ENCODE assay signal across 27 cellular contexts in genomic region chr3:113660458-113660857, GRCh38. TPM values are rescaled to one million over a fixed set of nuclear protein-coding genes. Genes with fewer than 3 reads are reported as not detected.
A peak's percentile ranks its signal among the peaks of the same experiment; 100 is the strongest.
DNase-seq lines count a peak whose midpoint lies in the region; ATAC-seq and TF ChIP-seq lines count a peak whose summit lies in the region.
"Had no signal": no experiment of that assay in that cellular context is flagged by ENCODE, and none has a peak within 500 bp of the region (broad histone marks: within the 10 kb centered on the region; RNA-seq: fewer than 3 reads in every experiment).

No MANE protein-coding gene starts in this region.

- DNase-seq in GM12865 (ENCODE audit: low read depth): peak; percentile 47
- DNase-seq in activated B cell treated with CpG ODN at 0.5 μM for 24 hours: no peak
- DNase-seq in memory B cell (ENCODE audit: low spot score in 2 of 2): no peak
- no peak for DNase-seq in spleen
- no peak for DNase-seq in progenitor cell of endocrine pancreas (ENCODE audit: low spot score, unreplicated experiment)
- DNase-seq in H7: no peak
- DNase-seq: activated CD4-positive, alpha-beta T cell treated with anti-CD3 and anti-CD28 coated beads, Interleukin-2, amount 10 ng/mL, durations not matched to agents 7 days and 5 days; activated CD8-positive, alpha-beta memory T cell treated with anti-CD3 and anti-CD28 coated beads, Interleukin-2, amount 10 ng/mL, durations not matched to agents 7 days and 5 days; activated T-cell treated with anti-CD3 and anti-CD28 coated beads, Interleukin-2, amount 50 U/mL, for 48 hours; CD4-positive, CD25-positive, alpha-beta regulatory T cell; glutamatergic neuron; GM23248; Karpas-422; kidney; NCI-H1436; NCI-H2081 treated with DMSO at 0.1 percent for 48 hours; NCI-H226; NCI-H774; posterior cingulate gyrus; T-helper 9 cell; upper lobe of right lung; WERI-Rb-1 had no signal

- H3K27me3 Mint-ChIP-seq in activated B cell treated with CpG ODN at 0.5 μM for 24 hours (no peaks in the 10 kb centered on the region), memory B cell (no peaks in the 10 kb centered on the region), progenitor cell of endocrine pancreas (no peaks in the 10 kb centered on the region)
- H3K27me3 Mint-ChIP-seq: activated CD4-positive, alpha-beta T cell treated with anti-CD3 and anti-CD28 coated beads, Interleukin-2, amount 10 ng/mL, durations not matched to agents 7 days and 5 days; activated CD8-positive, alpha-beta memory T cell treated with anti-CD3 and anti-CD28 coated beads, Interleukin-2, amount 10 ng/mL, durations not matched to agents 7 days and 5 days; CD4-positive, CD25-positive, alpha-beta regulatory T cell had no signal

- POLR2A ChIA-PET in activated B cell treated with CpG ODN at 0.5 μM for 24 hours (lab: Charles Lee): interaction anchor here (1.9 to 3.5 kb wide), 2 partner anchors 36 to 86 kb away, joined by 8 to 57 read pairs; partner anchors contain the start of genes ATP6V1A, NAA50 and USF3

- no peaks in the 10 kb centered on the region for H3K9me3 ChIP-seq in spleen
- H3K9me3 ChIP-seq: upper lobe of right lung had no signal

- H3K36me3 ChIP-seq in spleen (peaks cover 0 to 100% (median 48%) of the 10 kb centered on the region in 6 donors), H7 (replicated peaks; ENCODE audit: control insufficient read depth, insufficient read depth, low read length) (0 out of 2 replicates have a peak, but pooled peaks cover 1% of the 10 kb centered on the region)
- H3K36me3 ChIP-seq: neural progenitor cell had no signal

- peak overlapping the region; percentile 94 for H3K27ac Mint-ChIP-seq in activated B cell treated with CpG ODN at 0.5 μM for 24 hours
- peak overlapping the region; percentile 79 for H3K27ac Mint-ChIP-seq in memory B cell
- H3K27ac Mint-ChIP-seq in progenitor cell of endocrine pancreas: no peak overlapping the region
- H3K27ac Mint-ChIP-seq: activated CD4-positive, alpha-beta T cell treated with anti-CD3 and anti-CD28 coated beads, Interleukin-2, amount 10 ng/mL, durations not matched to agents 7 days and 5 days; activated CD8-positive, alpha-beta memory T cell treated with anti-CD3 and anti-CD28 coated beads, Interleukin-2, amount 10 ng/mL, durations not matched to agents 7 days and 5 days; neural progenitor cell had no signal

- whole genome bisulfite sequencing in spleen, 5 donors: 87 to 97% (median 94%) methylated on average over 2 of the region's 2 CpGs

- H3K4me3 ChIP-seq in GM12865 (ENCODE audit: low read depth, low read length): no peak overlapping the region
- no peak overlapping the region for H3K4me3 ChIP-seq in spleen
- no peak overlapping the region for H3K4me3 ChIP-seq in H7 (ENCODE audit: insufficient read depth, low read depth, low read length)
- H3K4me3 ChIP-seq: GM23248, lung, neural progenitor cell, skin epidermis, upper lobe of right lung had no signal

- CTCF ChIA-PET in activated B cell treated with CpG ODN at 0.5 μM for 24 hours (lab: Charles Lee): no interaction called here

- H3K4me1 Mint-ChIP-seq in activated B cell treated with CpG ODN at 0.5 μM for 24 hours: peaks cover 89% of the 10 kb centered on the region
- H3K4me1 Mint-ChIP-seq in memory B cell: peaks cover 57% of the 10 kb centered on the region
- H3K4me1 Mint-ChIP-seq in progenitor cell of endocrine pancreas (ENCODE audit: low read depth): peaks cover 36% of the 10 kb centered on the region
- H3K4me1 Mint-ChIP-seq: neural progenitor cell had no signal

- ATAC-seq in activated B cell treated with CpG ODN at 0.5 μM for 24 hours (ENCODE audit: low read depth) (no peak), memory B cell (ENCODE audit: low read depth) (no peak), GM21526 (IDR thresholded peaks at IDR 0.05; ENCODE audit: low FRiP score, unreplicated experiment) (no peak)
- ATAC-seq: activated CD8-positive, alpha-beta memory T cell treated with anti-CD3 and anti-CD28 coated beads, Interleukin-2, amount 10 ng/mL, durations not matched to agents 7 days and 5 days; upper lobe of right lung had no signal

- H3K27me3 ChIP-seq in spleen (replicated peaks in 1 of 7) (no peaks in the 10 kb centered on the region), H7 (ENCODE audit: control insufficient read depth, insufficient read depth, low read length) (no peaks in the 10 kb centered on the region)
- H3K27me3 ChIP-seq: neural progenitor cell, upper lobe of right lung had no signal

- no peak for TF ChIP-seq POLR2A in spleen (IDR thresholded peaks at IDR 0.05)

- H3K36me3 Mint-ChIP-seq in activated B cell treated with CpG ODN at 0.5 μM for 24 hours (ENCODE audit: low read depth): peaks cover 83% of the 10 kb centered on the region
- peaks cover 39% of the 10 kb centered on the region for H3K36me3 Mint-ChIP-seq in memory B cell
- peaks cover 46% of the 10 kb centered on the region for H3K36me3 Mint-ChIP-seq in progenitor cell of endocrine pancreas (ENCODE audit: insufficient read depth)

- no peak for TF ChIP-seq CTCF in GM12865 (IDR thresholded peaks at IDR 0.05; ENCODE audit: insufficient read depth, low read depth, low read length, missing control alignments)
- no peak for TF ChIP-seq CTCF in activated B cell treated with CpG ODN at 0.5 μM for 24 hours (IDR thresholded peaks at IDR 0.05)
- no peak for TF ChIP-seq CTCF in spleen (IDR thresholded peaks at IDR 0.05 in 8 of 11, conservative IDR thresholded peaks at IDR 0.05 in 3 of 11)
- TF ChIP-seq CTCF in progenitor cell of endocrine pancreas (IDR thresholded peaks at IDR 0.05; ENCODE audit: unreplicated experiment): no peak

- H3K9me3 Mint-ChIP-seq in activated B cell treated with CpG ODN at 0.5 μM for 24 hours (peaks cover 5% of the 10 kb centered on the region), memory B cell (peaks cover 2% of the 10 kb centered on the region), progenitor cell of endocrine pancreas (ENCODE audit: low read depth) (no peaks in the 10 kb centered on the region)
- H3K9me3 Mint-ChIP-seq: activated CD4-positive, alpha-beta T cell treated with anti-CD3 and anti-CD28 coated beads, Interleukin-2, amount 10 ng/mL, durations not matched to agents 7 days and 5 days had no signal

- H3K27ac ChIP-seq in spleen: peak overlapping the region in 7 of 8 donors; percentile 38 to 84 (median 55)
- H3K27ac ChIP-seq: GM23248, HL-60, neural progenitor cell, skin epidermis, upper lobe of right lung, WERI-Rb-1 had no signal

- intact Hi-C loops in activated B cell treated with CpG ODN at 0.5 μM for 24 hours (cut with micrococcal nuclease): loop anchor here (2.0 kb wide), 1 partner anchor 54 kb away; no protein-coding TSS in a partner anchor
- intact Hi-C loops in spleen (cut with DNase I; ENCODE audit: low total_unique reads): no loop called here

- H3K4me3 Mint-ChIP-seq in activated B cell treated with CpG ODN at 0.5 μM for 24 hours (peak overlapping the region; percentile 68), memory B cell (peak overlapping the region; percentile 21), progenitor cell of endocrine pancreas (ENCODE audit: low read depth) (no peak overlapping the region)
- H3K4me3 Mint-ChIP-seq: activated CD4-positive, alpha-beta T cell treated with anti-CD3 and anti-CD28 coated beads, Interleukin-2, amount 10 ng/mL, durations not matched to agents 7 days and 5 days; activated CD8-positive, alpha-beta memory T cell treated with anti-CD3 and anti-CD28 coated beads, Interleukin-2, amount 10 ng/mL, durations not matched to agents 7 days and 5 days; CD4-positive, CD25-positive, alpha-beta regulatory T cell; neural progenitor cell had no signal

- H3K4me1 ChIP-seq in spleen: peaks cover 0 to 44% (median 7%) of the 10 kb centered on the region in 6 donors
- H3K4me1 ChIP-seq: neural progenitor cell, upper lobe of right lung had no signal

RNA-seq across cellular contexts. Expression of gene USF3, which starts 36.0 kb away (rescaled TPM):
- total RNA-seq in activated B cell treated with CpG ODN at 0.5 μM for 24 hours (25.3 and 25.9 TPM in 2 replicates), spleen (10 to 100 TPM; 23.9 to 36.0 (median 28.4) TPM), progenitor cell of endocrine pancreas (20.8 and 22.3 TPM in 2 replicates)
- 1 to 10 TPM; 5.5 to 8.2 (median 7.0) TPM for polyA plus RNA-seq in spleen
- 7.3 and 8.1 TPM in 2 replicates for total RNA-seq in H7 (2014; rRNA removed; shearing (Covaris generic))
